30 cellular contexts compared by ENCODE assay signal in the genomic region with DNA sequence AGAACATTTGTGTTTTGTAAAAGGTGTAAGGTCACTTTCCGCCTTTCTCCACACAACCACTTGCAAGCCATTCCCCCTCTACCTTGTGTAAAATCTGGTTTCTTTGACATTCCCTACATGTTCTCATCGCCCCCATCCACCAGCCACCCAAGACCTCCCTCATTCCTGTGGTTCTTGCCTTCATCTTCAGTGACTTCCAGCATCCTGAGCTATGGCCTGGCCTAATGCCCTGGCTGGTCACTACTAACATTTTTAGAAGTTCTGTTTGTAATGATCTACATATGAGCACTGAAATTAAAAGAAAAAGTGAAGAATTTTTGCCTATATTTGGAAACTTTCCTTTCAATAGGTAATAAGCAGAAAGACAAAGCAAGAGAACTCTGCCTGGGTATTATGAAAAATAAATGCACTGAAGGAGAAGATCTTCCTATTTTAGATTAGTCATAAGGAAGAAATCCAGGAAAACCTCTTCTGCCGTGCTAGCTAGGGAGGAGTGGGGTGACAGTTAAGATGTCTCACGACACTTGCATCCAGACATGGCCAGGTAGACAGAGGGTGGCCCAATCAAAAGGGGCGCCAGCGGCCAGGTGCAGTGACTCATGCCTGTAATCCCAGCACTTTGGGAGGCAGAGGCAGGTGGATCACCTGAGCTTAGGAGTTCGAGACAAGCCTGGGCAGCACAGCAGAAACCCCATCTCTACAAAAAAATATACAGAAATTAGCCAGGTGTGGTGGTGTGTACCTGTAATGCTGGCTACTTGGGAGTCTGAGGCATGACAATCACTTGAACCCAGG. TPM values are rescaled to one million over a fixed set of nuclear protein-coding genes. Genes with fewer than 3 reads are reported as not detected.
DNase-seq lines count a peak whose midpoint lies in the region; ATAC-seq and TF ChIP-seq lines count a peak whose summit lies in the region.
"Had no signal": no experiment of that assay in that cellular context is flagged by ENCODE, and none has a peak within 500 bp of the region (broad histone marks: within the 10 kb centered on the region; RNA-seq: fewer than 3 reads in every experiment).

No MANE protein-coding gene starts in this region.

- H3K27me3 ChIP-seq in breast epithelium (no peaks in the 10 kb centered on the region), PC-3 (ENCODE audit: low read length) (no peaks in the 10 kb centered on the region)
- H3K27me3 ChIP-seq: vagina had no signal

- H3K4me1 Mint-ChIP-seq in MCF 10A (ENCODE audit: insufficient read depth, unreplicated experiment), result peaks cover 19% of the 10 kb centered on the region
- peaks cover 3% of the 10 kb centered on the region for H3K4me1 Mint-ChIP-seq in type B pancreatic cell (ENCODE audit: unreplicated experiment)
- no peaks in the 10 kb centered on the region for H3K4me1 Mint-ChIP-seq in activated CD4-positive, alpha-beta memory T cell treated with anti-CD3 and anti-CD28 coated beads, Interleukin-2, amount 10 ng/mL, durations not matched to agents 7 days and 5 days
- H3K4me1 Mint-ChIP-seq: activated CD4-positive, alpha-beta T cell treated with anti-CD3 and anti-CD28 coated beads for 36 hours had no signal

- H3K9me3 ChIP-seq in breast epithelium (peaks cover 3 to 8% of the 10 kb centered on the region in 2 donors), PC-3 (ENCODE audit: low read length) (no peaks in the 10 kb centered on the region)
- H3K9me3 ChIP-seq: esophagus muscularis mucosa, gastrocnemius medialis, HAP-1, thoracic aorta, vagina had no signal

- no peak for TF ChIP-seq CTCF in MCF 10A (IDR thresholded peaks at IDR 0.05; ENCODE audit: unreplicated experiment)
- TF ChIP-seq CTCF in breast epithelium (IDR thresholded peaks at IDR 0.05), result no peak
- no peak for TF ChIP-seq CTCF in PC-3 (conservative IDR thresholded peaks at IDR 0.05; ENCODE audit: low read depth, low read length)
- no peak for TF ChIP-seq CTCF in type B pancreatic cell (conservative IDR thresholded peaks at IDR 0.05)

- H3K27me3 Mint-ChIP-seq in MCF 10A (ENCODE audit: insufficient read depth, unreplicated experiment) (no peaks in the 10 kb centered on the region), type B pancreatic cell (peaks cover 5% of the 10 kb centered on the region)
- peaks cover 25% of the 10 kb centered on the region for H3K27me3 Mint-ChIP-seq in activated CD4-positive, alpha-beta memory T cell treated with anti-CD3 and anti-CD28 coated beads, Interleukin-2, amount 10 ng/mL, durations not matched to agents 7 days and 5 days

- no peaks in the 10 kb centered on the region for H3K9me2 ChIP-seq in PC-3 (replicated peaks; ENCODE audit: low read length)

- H3K9ac ChIP-seq in PC-3 (ENCODE audit: low read length), result no peak overlapping the region

- H3K27ac Mint-ChIP-seq in MCF 10A (ENCODE audit: low read depth, unreplicated experiment), result no peak overlapping the region
- H3K27ac Mint-ChIP-seq in type B pancreatic cell, result no peak overlapping the region
- no peak overlapping the region for H3K27ac Mint-ChIP-seq in activated CD4-positive, alpha-beta memory T cell treated with anti-CD3 and anti-CD28 coated beads, Interleukin-2, amount 10 ng/mL, durations not matched to agents 7 days and 5 days
- H3K27ac Mint-ChIP-seq: activated CD4-positive, alpha-beta T cell treated with anti-CD3 and anti-CD28 coated beads for 36 hours; activated T-cell treated with anti-CD3 and anti-CD28 coated beads, Interleukin-2, amount 50 U/mL, for 24 hours; B cell; immature natural killer cell; mesothelial cell of epicardium; naive thymus-derived CD8-positive, alpha-beta T cell; stimulated activated naive CD8-positive, alpha-beta T cell treated with anti-CD3 and anti-CD28 coated beads, Interleukin-15, Interleukin-2, amounts not matched to agents 100 ng/mL and 50 ng/mL, for 24 hours; T-helper 2 cell treated with Interferon-gamma antibody and Interleukin-4, amounts not matched to agents 5 μg/mL and 100 μg/mL, for 36 hours had no signal

- peak overlapping the region; percentile 49 for H3K4me2 ChIP-seq in PC-3 (ENCODE audit: low read length)

- intact Hi-C loops in MCF 10A (cut with micrococcal nuclease) (loop anchor here (10.0 kb wide), 1 partner anchor 259 kb away; a partner anchor contains a TSS), breast epithelium (cut with DNase I; ENCODE audit: low total_unique reads) (no loop called here), PC-3 (cut with micrococcal nuclease) (no loop called here)

- H3K36me3 Mint-ChIP-seq in MCF 10A (ENCODE audit: insufficient read depth, unreplicated experiment) (no peaks in the 10 kb centered on the region), type B pancreatic cell (peaks cover 24% of the 10 kb centered on the region)
- H3K36me3 Mint-ChIP-seq in activated CD4-positive, alpha-beta memory T cell treated with anti-CD3 and anti-CD28 coated beads, Interleukin-2, amount 10 ng/mL, durations not matched to agents 7 days and 5 days (ENCODE audit: low read depth), result peaks cover 5% of the 10 kb centered on the region

- no peaks in the 10 kb centered on the region for H3K4me1 ChIP-seq in breast epithelium
- H3K4me1 ChIP-seq in PC-3 (ENCODE audit: insufficient read depth, low read length), result peaks cover 35% of the 10 kb centered on the region

- H4K20me1 ChIP-seq in PC-3 (ENCODE audit: low read length), result no peaks in the 10 kb centered on the region

- peaks cover 89% of the 10 kb centered on the region for H3K79me2 ChIP-seq in PC-3 (ENCODE audit: low read length)

- peak; percentile 46 for DNase-seq in MCF 10A (ENCODE audit: unreplicated experiment)
- no peak for DNase-seq in breast epithelium (ENCODE audit: low spot score in 2 of 2)
- DNase-seq in PC-3, result peak; percentile 91
- peak; percentile 65 for DNase-seq in epithelial cell of prostate (ENCODE audit: low read depth, low spot score)
- DNase-seq in type B pancreatic cell (ENCODE audit: extremely low spot score, unreplicated experiment), result no peak
- DNase-seq in activated CD4-positive, alpha-beta memory T cell treated with anti-CD3 and anti-CD28 coated beads, Interleukin-2, amount 10 ng/mL, durations not matched to agents 7 days and 5 days, result no peak
- DNase-seq in kidney glomerular epithelial cell (lab: John Stamatoyannopoulos, UW), result no peak
- DNase-seq in midbrain (lab: John Stamatoyannopoulos, UW), result no peak
- DNase-seq: activated CD4-positive, alpha-beta T cell treated with anti-CD3 and anti-CD28 coated beads for 36 hours; activated naive CD4-positive, alpha-beta T cell; activated T-cell treated with anti-CD3 and anti-CD28 coated beads, Interleukin-2, amount 50 U/mL, for 24 hours; effector memory CD4-positive, alpha-beta T cell; gastrocnemius medialis; immature natural killer cell; left ventricle myocardium superior; MV-4-11; naive thymus-derived CD8-positive, alpha-beta T cell; NCI-H146; NCI-H446 treated with DMSO at 0.1 percent for 48 hours had no signal

- TF ChIP-seq POLR2A in breast epithelium (IDR thresholded peaks at IDR 0.05), result no peak

- H3K9me3 Mint-ChIP-seq in MCF 10A (ENCODE audit: unreplicated experiment), result no peaks in the 10 kb centered on the region
- peaks cover 18% of the 10 kb centered on the region for H3K9me3 Mint-ChIP-seq in type B pancreatic cell
- peaks cover 11% of the 10 kb centered on the region for H3K9me3 Mint-ChIP-seq in activated CD4-positive, alpha-beta memory T cell treated with anti-CD3 and anti-CD28 coated beads, Interleukin-2, amount 10 ng/mL, durations not matched to agents 7 days and 5 days

- H2AFZ ChIP-seq in PC-3 (ENCODE audit: low read length), result no peak overlapping the region

- BruUV-seq in MCF 10A (replicated peaks; lab: Mats Ljungman, UMichigan), result no TSS peak
- no TSS peak for BruUV-seq in PC-3 (replicated peaks; lab: Mats Ljungman, UMichigan)

- H3K4me3 Mint-ChIP-seq in MCF 10A (ENCODE audit: unreplicated experiment) (no peak overlapping the region), type B pancreatic cell (peak overlapping the region; percentile 16)
- no peak overlapping the region for H3K4me3 Mint-ChIP-seq in activated CD4-positive, alpha-beta memory T cell treated with anti-CD3 and anti-CD28 coated beads, Interleukin-2, amount 10 ng/mL, durations not matched to agents 7 days and 5 days
- H3K4me3 Mint-ChIP-seq: activated CD4-positive, alpha-beta T cell treated with anti-CD3 and anti-CD28 coated beads for 36 hours; activated T-cell treated with anti-CD3 and anti-CD28 coated beads, Interleukin-2, amount 50 U/mL, for 24 hours; B cell; immature natural killer cell; mesothelial cell of epicardium; naive thymus-derived CD8-positive, alpha-beta T cell; stimulated activated naive CD8-positive, alpha-beta T cell treated with anti-CD3 and anti-CD28 coated beads, Interleukin-15, Interleukin-2, amounts not matched to agents 100 ng/mL and 50 ng/mL, for 24 hours; T-helper 2 cell treated with Interferon-gamma antibody and Interleukin-4, amounts not matched to agents 5 μg/mL and 100 μg/mL, for 36 hours had no signal

- CTCF ChIA-PET in MCF 10A (lab: Yijun Ruan, JAX), result interaction anchor here (0.6 to 2.4 kb wide), 4 partner anchors 13 to 698 kb away, joined by 3 to 9 read pairs (median 4); no protein-coding TSS in a partner anchor
- CTCF ChIA-PET in PC-3 (lab: Charles Lee), result no interaction called here
- CTCF ChIA-PET in activated CD4-positive, alpha-beta memory T cell treated with anti-CD3 and anti-CD28 coated beads, Interleukin-2, amount 10 ng/mL, durations not matched to agents 7 days and 5 days (lab: Charles Lee), result no interaction called here

- POLR2A ChIA-PET in MCF 10A (lab: Yijun Ruan, JAX) (interaction anchor here (0.6 to 3.4 kb wide), 4 partner anchors 17 to 138 kb away, joined by 3 to 17 read pairs (median 3); a partner anchor contains a TSS), PC-3 (lab: Charles Lee; ENCODE audit: unreplicated experiment) (no interaction called here)
- POLR2A ChIA-PET in activated CD4-positive, alpha-beta memory T cell treated with anti-CD3 and anti-CD28 coated beads, Interleukin-2, amount 10 ng/mL, durations not matched to agents 7 days and 5 days (lab: Charles Lee), result no interaction called here

- no peak overlapping the region for H3K27ac ChIP-seq in breast epithelium
- H3K27ac ChIP-seq in PC-3 (ENCODE audit: low read length), result peak overlapping the region; percentile 70
- H3K27ac ChIP-seq in epithelial cell of prostate, result peak overlapping the region; percentile 93
- H3K27ac ChIP-seq: esophagus muscularis mucosa, gastrocnemius medialis, skin epidermis, thoracic aorta, vagina had no signal

- H3K4me3 ChIP-seq in breast epithelium (no peak overlapping the region), PC-3 (ENCODE audit: low read length) (no peak overlapping the region)
- H3K4me3 ChIP-seq: esophagus muscularis mucosa, gastrocnemius medialis, HAP-1, skin epidermis, thoracic aorta, vagina had no signal

- peak; percentile 3; the same call in 1 of the 2 replicates for ATAC-seq in PC-3
- ATAC-seq: activated CD4-positive, alpha-beta T cell treated with anti-CD3 and anti-CD28 coated beads for 36 hours; gastrocnemius medialis; left ventricle myocardium superior; naive thymus-derived CD8-positive, alpha-beta T cell had no signal

- H3K36me3 ChIP-seq in breast epithelium (no peaks in the 10 kb centered on the region), PC-3 (ENCODE audit: low read depth, low read length) (peaks cover 10% of the 10 kb centered on the region; the same call in 1 of the 2 replicates)
- H3K36me3 ChIP-seq: esophagus muscularis mucosa, gastrocnemius medialis, thoracic aorta, vagina had no signal

- H3F3A ChIP-seq in PC-3 (ENCODE audit: low read length, unreplicated experiment), result no peaks in the 10 kb centered on the region

RNA-seq across cellular contexts. Expression of a gene that starts 28.1 kb away (rescaled TPM):
- total RNA-seq in MCF 10A (2022), result 31.9 and 32.4 TPM in 2 replicates
- 10 to 100 TPM; 39.2 to 53.3 (median 44.9) TPM for total RNA-seq in breast epithelium
- total RNA-seq in PC-3 (2014; rRNA removed), result 13.3 and 16.1 TPM in 2 replicates
- total RNA-seq in type B pancreatic cell (ENCODE audit: low replicate concordance), result 30.5 and 32.8 TPM in 2 replicates
- 10 to 100 TPM; 44.4 to 47.2 TPM for total RNA-seq in activated CD4-positive, alpha-beta memory T cell treated with anti-CD3 and anti-CD28 coated beads, Interleukin-2, amount 10 ng/mL, durations not matched to agents 7 days and 5 days

RNA-seq across cellular contexts. Expression of a gene that starts 44.0 kb away (rescaled TPM):
- not detected in 2 replicates for total RNA-seq in MCF 10A (2022)
- total RNA-seq in breast epithelium, result under 1 TPM in 2 of 3 donors, not detected in 1; 0.29 to 0.33 TPM
- total RNA-seq in PC-3 (2014; rRNA removed), result not detected in 2 replicates
- not detected in 2 replicates for total RNA-seq in type B pancreatic cell (ENCODE audit: low replicate concordance)
- under 1 TPM; 0.18 to 0.30 TPM for total RNA-seq in activated CD4-positive, alpha-beta memory T cell treated with anti-CD3 and anti-CD28 coated beads, Interleukin-2, amount 10 ng/mL, durations not matched to agents 7 days and 5 days
- total RNA-seq: A172; activated CD8-positive, alpha-beta memory T cell treated with anti-CD3 and anti-CD28 coated beads for 36 hours; B cell; gastrocnemius medialis; left ventricle myocardium superior; thoracic aorta; vagina had no signal

Comparison
In these comparisons a context has a peak if more than half of its experiments do, and no peak if none do; other contexts are left out.
1. DNase-seq: peak in MCF 10A (single experiment), PC-3 (single experiment) and epithelial cell of prostate (single experiment); none in breast epithelium (0 of 2), type B pancreatic cell (single experiment), activated CD4-positive, alpha-beta memory T cell treated with anti-CD3 and anti-CD28 coated beads, Interleukin-2, amount 10 ng/mL, durations not matched to agents 7 days and 5 days (single experiment), kidney glomerular epithelial cell (single experiment) and midbrain (single experiment).
2. H3K27ac ChIP-seq: peak in PC-3 (single experiment) and epithelial cell of prostate (single experiment); none in breast epithelium (0 of 2).